Comparison of ENCODE assay signal across 24 cellular contexts in genomic region chr12:27865421-27865820, GRCh38.
DNase-seq lines count a peak whose midpoint lies in the region; ATAC-seq, FAIRE-seq and TF ChIP-seq lines count a peak whose summit lies in the region.
"Had no signal": no experiment of that assay in that cellular context is flagged by ENCODE, and none has a peak within 500 bp of the region (broad histone marks: within the 10 kb centered on the region; RNA-seq: fewer than 3 reads in every experiment).

No MANE protein-coding gene starts in this region.

- TF ChIP-seq CTCF in bronchial epithelial cell (IDR thresholded peaks at IDR 0.05; ENCODE audit: insufficient read depth, low read length, severe bottlenecking) (no peak), endothelial cell (IDR thresholded peaks at IDR 0.05; ENCODE audit: unreplicated experiment) (no peak)

- ATAC-seq in GM21515 (IDR thresholded peaks at IDR 0.05; ENCODE audit: unreplicated experiment): no peak
- ATAC-seq: GM23338, Right ventricle myocardium inferior had no signal

- no peak overlapping the region for H3K27ac Mint-ChIP-seq in endothelial cell (ENCODE audit: unreplicated experiment)
- H3K27ac Mint-ChIP-seq: activated CD4-positive, alpha-beta T cell treated with anti-CD3 and anti-CD28 coated beads, Interleukin-2, amount 10 ng/mL, durations not matched to agents 24 days and 14 days; activated naive CD8-positive, alpha-beta T cell treated with anti-CD3 and anti-CD28 coated beads for 36 hours; GM23338; nephron progenitor cell had no signal

- no peaks in the 10 kb centered on the region for H3K9me3 Mint-ChIP-seq in endothelial cell (ENCODE audit: unreplicated experiment)
- H3K9me3 Mint-ChIP-seq: activated naive CD8-positive, alpha-beta T cell treated with anti-CD3 and anti-CD28 coated beads for 36 hours; GM23338; nephron progenitor cell had no signal

- H3K4me3 ChIP-seq in bronchial epithelial cell (ENCODE audit: low read depth, low read length): no peak overlapping the region
- H3K4me3 ChIP-seq: esophagus muscularis mucosa, GM23338, thyroid gland had no signal

- H3K27me3 ChIP-seq in bronchial epithelial cell (ENCODE audit: control insufficient read depth, insufficient read depth, low read length): no peaks in the 10 kb centered on the region
- H3K27me3 ChIP-seq: esophagus muscularis mucosa, thyroid gland had no signal

- no peak for TF ChIP-seq POLR2A in erythroblast (IDR thresholded peaks at IDR 0.05; ENCODE audit: low read length)

- H3K36me3 ChIP-seq in bronchial epithelial cell (ENCODE audit: control insufficient read depth, insufficient read depth, low read length): no peaks in the 10 kb centered on the region
- H3K36me3 ChIP-seq: esophagus muscularis mucosa, thyroid gland had no signal

- DNase-seq in EL: peak; percentile 70
- DNase-seq in MV-4-11 (lab: John Stamatoyannopoulos, UW): peak; percentile 64
- DNase-seq in bronchial epithelial cell (ENCODE audit: low read depth): peak; percentile 67
- DNase-seq in non-pigmented ciliary epithelial cell (ENCODE audit: low read depth): peak; percentile 31
- no peak for DNase-seq in erythroblast (lab: John Stamatoyannopoulos, UW)
- DNase-seq in cerebellar nuclear complex (lab: John Stamatoyannopoulos, UW): no peak
- DNase-seq in endothelial cell (ENCODE audit: low spot score): no peak
- DNase-seq: activated CD4-positive, alpha-beta T cell treated with anti-CD3 and anti-CD28 coated beads, Interleukin-2, amount 10 ng/mL, durations not matched to agents 24 days and 14 days; activated naive CD8-positive, alpha-beta T cell treated with anti-CD3 and anti-CD28 coated beads for 36 hours; activated T-cell treated with anti-CD3 and anti-CD28 coated beads, Interleukin-2, amount 50 U/mL, for 1 hour; CD8-positive, alpha-beta memory T cell; cortex of kidney; GF-D8; KBM-7; NCI-H2029 treated with DMSO at 0.1 percent for 48 hours; nephron progenitor cell; retina; stimulated activated CD4-positive, alpha-beta T cell treated with anti-CD3 and anti-CD28 coated beads, Interleukin-1b, Interleukin-23, amount 100 ng/mL, for 48 hours; T-helper 9 cell; thyroid gland had no signal

- H3K4me3 Mint-ChIP-seq in endothelial cell (ENCODE audit: unreplicated experiment): no peak overlapping the region
- H3K4me3 Mint-ChIP-seq: activated CD4-positive, alpha-beta T cell treated with anti-CD3 and anti-CD28 coated beads, Interleukin-2, amount 10 ng/mL, durations not matched to agents 24 days and 14 days; activated naive CD8-positive, alpha-beta T cell treated with anti-CD3 and anti-CD28 coated beads for 36 hours; CD8-positive, alpha-beta memory T cell; GM23338; nephron progenitor cell had no signal

- peaks cover 5% of the 10 kb centered on the region for H3K4me1 Mint-ChIP-seq in endothelial cell (ENCODE audit: unreplicated experiment)
- H3K4me1 Mint-ChIP-seq: CD8-positive, alpha-beta memory T cell; GM23338 had no signal

- no peak for FAIRE-seq in bronchial epithelial cell (lab: Jason Lieb, UNC)

- H3K36me3 Mint-ChIP-seq in endothelial cell (ENCODE audit: low read depth, unreplicated experiment): no peaks in the 10 kb centered on the region
- H3K36me3 Mint-ChIP-seq: activated naive CD8-positive, alpha-beta T cell treated with anti-CD3 and anti-CD28 coated beads for 36 hours; CD8-positive, alpha-beta memory T cell had no signal

- no peaks in the 10 kb centered on the region for H3K27me3 Mint-ChIP-seq in endothelial cell (ENCODE audit: unreplicated experiment)
- H3K27me3 Mint-ChIP-seq: activated CD4-positive, alpha-beta T cell treated with anti-CD3 and anti-CD28 coated beads, Interleukin-2, amount 10 ng/mL, durations not matched to agents 24 days and 14 days had no signal

Comparison
In these comparisons a context has a peak if more than half of its experiments do, and no peak if none do; other contexts are left out.
1. DNase-seq: peak in EL (single experiment), MV-4-11 (single experiment), bronchial epithelial cell (single experiment) and non-pigmented ciliary epithelial cell (single experiment); none in erythroblast (0 of 2), cerebellar nuclear complex (0 of 2) and endothelial cell (single experiment).